24 cellular contexts compared by ENCODE assay signal in the genomic region with DNA sequence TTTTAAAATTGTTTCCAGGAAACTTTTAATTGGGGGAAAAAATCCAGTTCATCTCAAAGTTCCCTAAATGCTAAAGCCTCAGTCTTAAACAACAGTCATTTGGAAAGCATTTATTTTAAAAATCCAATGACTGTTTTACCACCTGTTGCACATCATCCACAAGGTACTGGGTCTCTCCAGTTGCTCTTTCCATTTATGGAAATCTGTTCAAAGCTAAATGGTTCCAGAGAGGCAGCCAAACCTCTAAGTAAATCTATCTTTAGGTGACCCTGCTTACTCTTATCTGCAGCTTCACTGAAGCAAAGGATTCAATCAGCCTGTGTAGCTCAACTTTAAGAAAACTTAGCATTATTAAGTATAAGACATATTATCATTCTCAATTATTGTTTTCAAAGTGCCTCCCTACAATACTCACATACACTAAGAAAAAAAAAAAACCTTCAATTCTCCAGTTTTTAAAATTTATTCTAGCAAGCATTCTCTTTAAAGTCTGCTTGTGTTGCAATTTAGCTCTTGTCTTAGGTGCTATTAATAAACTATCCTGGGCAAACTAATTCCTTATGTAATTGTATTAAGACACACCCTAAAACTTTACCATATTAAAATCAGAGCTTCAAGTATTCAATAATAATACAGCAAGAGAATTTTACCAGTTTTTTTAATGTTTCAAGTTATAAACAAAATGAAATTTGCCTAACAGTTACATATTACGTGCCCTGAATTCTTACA.
A peak's percentile ranks its signal among the peaks of the same experiment; 100 is the strongest.
DNase-seq lines count a peak whose midpoint lies in the region; ATAC-seq, FAIRE-seq and TF ChIP-seq lines count a peak whose summit lies in the region.
"Had no signal": no experiment of that assay in that cellular context is flagged by ENCODE, and none has a peak within 500 bp of the region (broad histone marks: within the 10 kb centered on the region; RNA-seq: fewer than 3 reads in every experiment).

No MANE protein-coding gene starts in this region.

- peaks cover 36% of the 10 kb centered on the region for H3K4me1 ChIP-seq in CD4-positive, CD25-positive, alpha-beta regulatory T cell (ENCODE audit: control insufficient read depth, insufficient read depth, low read length, poor library complexity, severe bottlenecking)
- H3K4me1 ChIP-seq in heart right ventricle (peaks cover 4 to 85% (median 58%) of the 10 kb centered on the region in 9 donors), pancreas (peaks cover 15 to 37% (median 29%) of the 10 kb centered on the region in 3 donors)
- H3K4me1 ChIP-seq: SJSA1 had no signal

- ATAC-seq in CD4-positive, CD25-positive, alpha-beta regulatory T cell (ENCODE audit: low read depth in 2 of 2), result no peak
- ATAC-seq in HG02610 (IDR thresholded peaks at IDR 0.05; ENCODE audit: unreplicated experiment) (peak; percentile 37), heart right ventricle (peak; percentile 76 to 93 (median 89)), pancreas (peak in 2 of 4 donors; percentile 40 to 43)
- ATAC-seq: GM23338 had no signal

- H3K4me3 Mint-ChIP-seq in CD4-positive, CD25-positive, alpha-beta regulatory T cell, result peak overlapping the region in 2 of 4 donors; percentile 2 to 80
- H3K4me3 Mint-ChIP-seq: activated CD4-positive, alpha-beta memory T cell treated with anti-CD3 and anti-CD28 coated beads, Interleukin-2, amount 10 ng/mL, durations not matched to agents 7 days and 5 days; activated naive CD8-positive, alpha-beta T cell treated with anti-CD3 and anti-CD28 coated beads, Interleukin-2, amount 10 ng/mL, durations not matched to agents 7 days and 5 days; brain; GM23338; stimulated activated naive CD8-positive, alpha-beta T cell treated with anti-CD3 and anti-CD28 coated beads, Interleukin-15, Interleukin-2, amounts not matched to agents 100 ng/mL and 50 ng/mL, for 24 hours had no signal

- no peaks in the 10 kb centered on the region for H3K9me3 Mint-ChIP-seq in CD4-positive, CD25-positive, alpha-beta regulatory T cell
- H3K9me3 Mint-ChIP-seq: activated CD4-positive, alpha-beta memory T cell treated with anti-CD3 and anti-CD28 coated beads, Interleukin-2, amount 10 ng/mL, durations not matched to agents 7 days and 5 days; activated naive CD8-positive, alpha-beta T cell treated with anti-CD3 and anti-CD28 coated beads, Interleukin-2, amount 10 ng/mL, durations not matched to agents 7 days and 5 days; brain; GM23338; stimulated activated naive CD8-positive, alpha-beta T cell treated with anti-CD3 and anti-CD28 coated beads, Interleukin-15, Interleukin-2, amounts not matched to agents 100 ng/mL and 50 ng/mL, for 24 hours had no signal

- no peaks in the 10 kb centered on the region for H3K27me3 Mint-ChIP-seq in CD4-positive, CD25-positive, alpha-beta regulatory T cell
- H3K27me3 Mint-ChIP-seq: activated CD4-positive, alpha-beta memory T cell treated with anti-CD3 and anti-CD28 coated beads, Interleukin-2, amount 10 ng/mL, durations not matched to agents 7 days and 5 days; activated naive CD8-positive, alpha-beta T cell treated with anti-CD3 and anti-CD28 coated beads, Interleukin-2, amount 10 ng/mL, durations not matched to agents 7 days and 5 days; brain; stimulated activated naive CD8-positive, alpha-beta T cell treated with anti-CD3 and anti-CD28 coated beads, Interleukin-15, Interleukin-2, amounts not matched to agents 100 ng/mL and 50 ng/mL, for 24 hours had no signal

- no peaks in the 10 kb centered on the region for H3K27me3 ChIP-seq in CD4-positive, CD25-positive, alpha-beta regulatory T cell (ENCODE audit: control insufficient read depth, insufficient read depth, low read length)
- H3K27me3 ChIP-seq in heart right ventricle (no peaks in the 10 kb centered on the region), pancreas (no peaks in the 10 kb centered on the region)
- H3K27me3 ChIP-seq: right lobe of liver, SJSA1, upper lobe of left lung had no signal

- DNase-seq in CD4-positive, CD25-positive, alpha-beta regulatory T cell, result no peak
- DNase-seq in heart right ventricle (no peak), pancreas (no peak), frontal cortex (ENCODE audit: low spot score in 2 of 2) (no peak), NOMO-1 treated with DMSO at 0.1 percent for 48 hours (lab: John Stamatoyannopoulos, UW; ENCODE audit: unreplicated experiment) (no peak), dermis blood vessel endothelial cell (no peak)
- DNase-seq: activated CD4-positive, alpha-beta memory T cell treated with anti-CD3 and anti-CD28 coated beads, Interleukin-2, amount 10 ng/mL, durations not matched to agents 7 days and 5 days; activated naive CD8-positive, alpha-beta T cell treated with anti-CD3 and anti-CD28 coated beads, Interleukin-2, amount 10 ng/mL, durations not matched to agents 7 days and 5 days; cortex of kidney; Kasumi-1; kidney glomerular epithelial cell; midbrain; NCI-H1092 treated with DMSO at 0.1 percent for 48 hours; NCI-H2107; PC-9; right lobe of liver; T-helper 2 cell; upper lobe of left lung had no signal

- H3K9me3 ChIP-seq in CD4-positive, CD25-positive, alpha-beta regulatory T cell (ENCODE audit: control insufficient read depth in 2 of 2, low read length in 2 of 2), result no peaks in the 10 kb centered on the region
- H3K9me3 ChIP-seq in heart right ventricle (no peaks in the 10 kb centered on the region), pancreas (no peaks in the 10 kb centered on the region)
- H3K9me3 ChIP-seq: right lobe of liver, SJSA1, upper lobe of left lung had no signal

- intact Hi-C loops in heart right ventricle (cut with DNase I) (no loop called here), pancreas (cut with DNase I) (no loop called here)

- TF ChIP-seq CTCF in heart right ventricle (IDR thresholded peaks at IDR 0.05), result no peak
- no peak for TF ChIP-seq CTCF in pancreas (IDR thresholded peaks at IDR 0.05)

- FAIRE-seq in pancreas (lab: Jason Lieb, UNC) (peak; percentile 65), frontal cortex (lab: Jason Lieb, UNC) (no peak)
- FAIRE-seq: endothelial cell of umbilical vein had no signal

- H3K27ac ChIP-seq in CD4-positive, CD25-positive, alpha-beta regulatory T cell (ENCODE audit: insufficient read depth, low read length, poor library complexity, severe bottlenecking), result no peak overlapping the region
- H3K27ac ChIP-seq in heart right ventricle, result peak overlapping the region; percentile 29 to 82 (median 68)
- H3K27ac ChIP-seq in pancreas, result no peak overlapping the region
- H3K27ac ChIP-seq: PC-9, right lobe of liver, SJSA1, upper lobe of left lung had no signal

- peak overlapping the region; percentile 16 for H3K4me3 ChIP-seq in CD4-positive, CD25-positive, alpha-beta regulatory T cell (ENCODE audit: low read depth, low read length)
- H3K4me3 ChIP-seq in heart right ventricle (peak overlapping the region in 1 of 10 donors; percentile 4), pancreas (no peak overlapping the region)
- H3K4me3 ChIP-seq: GM23338, PC-9, right lobe of liver, SJSA1, upper lobe of left lung had no signal

- peaks cover 20% of the 10 kb centered on the region for H3K36me3 ChIP-seq in CD4-positive, CD25-positive, alpha-beta regulatory T cell (ENCODE audit: control insufficient read depth, insufficient read depth, low read length)
- H3K36me3 ChIP-seq in heart right ventricle, result peaks cover 0 to 37% (median 8%) of the 10 kb centered on the region in 9 donors
- H3K36me3 ChIP-seq in pancreas, result peaks cover 0 to 12% (median 8%) of the 10 kb centered on the region in 3 donors

- peak overlapping the region in 1 of 3 donors; percentile 36 for H3K27ac Mint-ChIP-seq in CD4-positive, CD25-positive, alpha-beta regulatory T cell
- H3K27ac Mint-ChIP-seq: activated CD4-positive, alpha-beta memory T cell treated with anti-CD3 and anti-CD28 coated beads, Interleukin-2, amount 10 ng/mL, durations not matched to agents 7 days and 5 days; activated naive CD8-positive, alpha-beta T cell treated with anti-CD3 and anti-CD28 coated beads, Interleukin-2, amount 10 ng/mL, durations not matched to agents 7 days and 5 days; brain; GM23338; stimulated activated naive CD8-positive, alpha-beta T cell treated with anti-CD3 and anti-CD28 coated beads, Interleukin-15, Interleukin-2, amounts not matched to agents 100 ng/mL and 50 ng/mL, for 24 hours had no signal

- peaks cover 9% of the 10 kb centered on the region for H3K36me3 Mint-ChIP-seq in CD4-positive, CD25-positive, alpha-beta regulatory T cell

- WGBS in heart right ventricle, 2 donors, result 64 to 72% methylated on average over 1 of the region's 1 CpG
- WGBS in pancreas, 2 donors, result 91 to 94% methylated on average over 1 of the region's 1 CpG

- peaks cover 27 to 66% (median 52%) of the 10 kb centered on the region in 4 donors for H3K4me1 Mint-ChIP-seq in CD4-positive, CD25-positive, alpha-beta regulatory T cell
- H3K4me1 Mint-ChIP-seq: GM23338 had no signal

Comparison
In these comparisons a context has a peak if more than half of its experiments do, and no peak if none do; other contexts are left out.
1. ATAC-seq: peak in HG02610 (single experiment) and heart right ventricle (8 of 8); none in CD4-positive, CD25-positive, alpha-beta regulatory T cell (0 of 2).
2. H3K27ac ChIP-seq: peak in heart right ventricle (10 of 10); none in CD4-positive, CD25-positive, alpha-beta regulatory T cell (single experiment) and pancreas (0 of 4).